ENCODE assay signal across 40 cellular contexts in the genomic region with DNA sequence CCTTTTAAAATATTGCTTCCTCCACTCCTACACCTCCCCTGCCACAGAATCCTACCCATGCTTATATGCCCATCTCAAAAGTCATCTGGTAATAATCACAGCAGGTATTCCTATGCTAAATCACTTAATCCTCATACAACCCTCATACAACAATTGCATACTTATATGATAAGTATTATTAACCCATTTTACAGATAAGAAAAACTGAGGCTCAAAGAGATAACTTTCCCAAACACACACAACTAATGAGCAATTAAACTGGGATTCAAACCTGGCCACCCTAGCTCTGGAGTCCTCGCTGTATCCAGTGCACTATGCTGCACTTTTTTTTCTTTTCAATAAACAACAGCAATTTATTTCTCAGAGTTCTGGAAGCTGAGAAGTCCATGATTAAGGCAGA.
"Had no signal": no experiment of that assay in that cellular context is flagged by ENCODE, and none has a peak within 500 bp of the region (broad histone marks: within the 10 kb centered on the region; RNA-seq: fewer than 3 reads in every experiment).

No MANE protein-coding gene starts in this region.

- H3K27ac ChIP-seq: adrenal gland, ascending aorta, body of pancreas, brain microvascular endothelial cell, breast epithelium, cardiac muscle cell had no signal

- H3K4me1 ChIP-seq: adrenal gland, ascending aorta, body of pancreas, breast epithelium had no signal

- H3K9me3 Mint-ChIP-seq: activated naive CD4-positive, alpha-beta T cell treated with anti-CD3 and anti-CD28 coated beads for 36 hours; activated naive CD4-positive, alpha-beta T cell treated with anti-CD3 and anti-CD28 coated beads, Interleukin-2, amount 10 ng/mL, durations not matched to agents 7 days and 5 days; activated naive CD4-positive, alpha-beta T cell treated with anti-CD3 and anti-CD28 coated beads, Interleukin-2, amount 50 U/mL, for 24 hours; activated naive CD4-positive, alpha-beta T cell treated with anti-CD3 and anti-CD28 coated beads, Interleukin-2, amount 50 U/mL, for 72 hours; activated naive CD8-positive, alpha-beta T cell treated with anti-CD3 and anti-CD28 coated beads for 36 hours; activated naive CD8-positive, alpha-beta T cell treated with anti-CD3 and anti-CD28 coated beads, Interleukin-2, amount 50 U/mL, for 24 hours; activated T-cell treated with anti-CD3 and anti-CD28 coated beads, Interleukin-2, amount 50 U/mL, for 24 hours; activated T-cell treated with anti-CD3 and anti-CD28 coated beads, Interleukin-2, amount 50 U/mL, for 4 hours; activated T-cell treated with anti-CD3 and anti-CD28 coated beads, Interleukin-2, amount 50 U/mL, for 72 hours; activated T-helper 17 cell treated with anti-CD3 and anti-CD28 coated beads, Interleukin-2, amount 50 U/mL, for 72 hours; activated T-helper 2 cell treated with anti-CD3 and anti-CD28 coated beads, Interferon-gamma antibody, Interleukin-2, Interleukin-4, amounts not matched to agents 10 μg/mL and 5 μg/mL and 100 μg/mL, durations not matched to agents 14 hours and 24 hours and 36 hours; central memory CD8-positive, alpha-beta T cell had no signal

- H3K4me3 Mint-ChIP-seq: activated naive CD4-positive, alpha-beta T cell treated with anti-CD3 and anti-CD28 coated beads for 36 hours; activated naive CD4-positive, alpha-beta T cell treated with anti-CD3 and anti-CD28 coated beads, Interleukin-2, amount 10 ng/mL, durations not matched to agents 7 days and 5 days; activated naive CD4-positive, alpha-beta T cell treated with anti-CD3 and anti-CD28 coated beads, Interleukin-2, amount 50 U/mL, for 24 hours; activated naive CD8-positive, alpha-beta T cell; activated naive CD8-positive, alpha-beta T cell treated with anti-CD3 and anti-CD28 coated beads for 36 hours; activated naive CD8-positive, alpha-beta T cell treated with anti-CD3 and anti-CD28 coated beads, Interleukin-2, amount 10 ng/mL, durations not matched to agents 7 days and 5 days; activated naive CD8-positive, alpha-beta T cell treated with anti-CD3 and anti-CD28 coated beads, Interleukin-2, amount 50 U/mL, for 24 hours; activated T-cell treated with anti-CD3 and anti-CD28 coated beads, Interleukin-2, amount 50 U/mL, for 24 hours; activated T-cell treated with anti-CD3 and anti-CD28 coated beads, Interleukin-2, amount 50 U/mL, for 4 hours; activated T-cell treated with anti-CD3 and anti-CD28 coated beads, Interleukin-2, amount 50 U/mL, for 72 hours; activated T-helper 1 cell treated with anti-CD3 and anti-CD28 coated beads, Interleukin-12 subunit alpha, Interleukin-12 subunit beta, Interleukin-2, Interleukin-4 antibody, amounts not matched to agents 30 ng/mL and 10 ng/mL and 1 ng/mL, durations not matched to agents 14 hours and 24 hours and 36 hours; activated T-helper 17 cell treated with anti-CD3 and anti-CD28 coated beads, Interleukin-2, amount 50 U/mL, for 72 hours; brain; central memory CD8-positive, alpha-beta T cell had no signal

- ATAC-seq: activated naive CD4-positive, alpha-beta T cell treated with anti-CD3 and anti-CD28 coated beads, Interleukin-2, amount 50 U/mL, for 72 hours; activated naive CD8-positive, alpha-beta T cell treated with anti-CD3 and anti-CD28 coated beads, Interleukin-2, amount 50 U/mL, for 24 hours; activated T-cell treated with anti-CD3 and anti-CD28 coated beads, Interleukin-2, amount 50 U/mL, for 4 hours; activated T-cell treated with anti-CD3 and anti-CD28 coated beads, Interleukin-2, amount 50 U/mL, for 72 hours; activated T-helper 17 cell treated with anti-CD3 and anti-CD28 coated beads, Interleukin-2, amount 50 U/mL, for 72 hours; body of pancreas had no signal

- H3K9me3 ChIP-seq: adrenal gland, ascending aorta, body of pancreas, breast epithelium had no signal

- H3K27ac Mint-ChIP-seq: activated naive CD4-positive, alpha-beta T cell treated with anti-CD3 and anti-CD28 coated beads for 36 hours; activated naive CD4-positive, alpha-beta T cell treated with anti-CD3 and anti-CD28 coated beads, Interleukin-2, amount 10 ng/mL, durations not matched to agents 7 days and 5 days; activated naive CD4-positive, alpha-beta T cell treated with anti-CD3 and anti-CD28 coated beads, Interleukin-2, amount 50 U/mL, for 24 hours; activated naive CD4-positive, alpha-beta T cell treated with anti-CD3 and anti-CD28 coated beads, Interleukin-2, amount 50 U/mL, for 72 hours; activated naive CD8-positive, alpha-beta T cell; activated naive CD8-positive, alpha-beta T cell treated with anti-CD3 and anti-CD28 coated beads for 36 hours; activated naive CD8-positive, alpha-beta T cell treated with anti-CD3 and anti-CD28 coated beads, Interleukin-2, amount 10 ng/mL, durations not matched to agents 7 days and 5 days; activated naive CD8-positive, alpha-beta T cell treated with anti-CD3 and anti-CD28 coated beads, Interleukin-2, amount 50 U/mL, for 24 hours; activated T-cell treated with anti-CD3 and anti-CD28 coated beads, Interleukin-2, amount 50 U/mL, for 24 hours; activated T-cell treated with anti-CD3 and anti-CD28 coated beads, Interleukin-2, amount 50 U/mL, for 72 hours; activated T-helper 1 cell treated with anti-CD3 and anti-CD28 coated beads, Interleukin-12 subunit alpha, Interleukin-12 subunit beta, Interleukin-2, Interleukin-4 antibody, amounts not matched to agents 30 ng/mL and 10 ng/mL and 1 ng/mL, durations not matched to agents 14 hours and 24 hours and 36 hours; activated T-helper 17 cell treated with anti-CD3 and anti-CD28 coated beads, Interleukin-2, amount 50 U/mL, for 72 hours; activated T-helper 2 cell treated with anti-CD3 and anti-CD28 coated beads, Interferon-gamma antibody, Interleukin-2, Interleukin-4, amounts not matched to agents 10 μg/mL and 5 μg/mL and 100 μg/mL, durations not matched to agents 14 hours and 24 hours and 36 hours had no signal

- H3K36me3 Mint-ChIP-seq: activated naive CD4-positive, alpha-beta T cell treated with anti-CD3 and anti-CD28 coated beads, Interleukin-2, amount 10 ng/mL, durations not matched to agents 7 days and 5 days; activated naive CD4-positive, alpha-beta T cell treated with anti-CD3 and anti-CD28 coated beads, Interleukin-2, amount 50 U/mL, for 24 hours; activated naive CD4-positive, alpha-beta T cell treated with anti-CD3 and anti-CD28 coated beads, Interleukin-2, amount 50 U/mL, for 72 hours; activated naive CD8-positive, alpha-beta T cell; activated naive CD8-positive, alpha-beta T cell treated with anti-CD3 and anti-CD28 coated beads for 36 hours; activated naive CD8-positive, alpha-beta T cell treated with anti-CD3 and anti-CD28 coated beads, Interleukin-2, amount 10 ng/mL, durations not matched to agents 7 days and 5 days; brain had no signal

- H3K4me3 ChIP-seq: adrenal gland, ascending aorta, body of pancreas, breast epithelium, cardiac muscle cell had no signal

- H3K27me3 ChIP-seq: adrenal gland, ascending aorta, body of pancreas, brain microvascular endothelial cell, breast epithelium, cardiac muscle cell had no signal

- FAIRE-seq: astrocyte, bronchial epithelial cell had no signal

- H3K36me3 ChIP-seq: adrenal gland, ascending aorta, brain microvascular endothelial cell, breast epithelium, cardiac muscle cell had no signal

- H3K27me3 Mint-ChIP-seq: activated naive CD4-positive, alpha-beta T cell treated with anti-CD3 and anti-CD28 coated beads, Interleukin-2, amount 10 ng/mL, durations not matched to agents 7 days and 5 days; activated naive CD4-positive, alpha-beta T cell treated with anti-CD3 and anti-CD28 coated beads, Interleukin-2, amount 50 U/mL, for 24 hours; activated naive CD8-positive, alpha-beta T cell; activated naive CD8-positive, alpha-beta T cell treated with anti-CD3 and anti-CD28 coated beads for 36 hours; activated naive CD8-positive, alpha-beta T cell treated with anti-CD3 and anti-CD28 coated beads, Interleukin-2, amount 10 ng/mL, durations not matched to agents 7 days and 5 days; activated naive CD8-positive, alpha-beta T cell treated with anti-CD3 and anti-CD28 coated beads, Interleukin-2, amount 50 U/mL, for 24 hours; activated T-cell treated with anti-CD3 and anti-CD28 coated beads, Interleukin-2, amount 50 U/mL, for 24 hours; activated T-helper 17 cell treated with anti-CD3 and anti-CD28 coated beads, Interleukin-2, amount 50 U/mL, for 72 hours; brain; central memory CD8-positive, alpha-beta T cell had no signal

- DNase-seq: activated effector memory CD4-positive, alpha-beta T cell treated with anti-CD3 and anti-CD28 coated beads, Interleukin-2, amount 50 U/mL, for 16 hours; activated effector memory CD4-positive, alpha-beta T cell treated with Interleukin-2 at 50 U/mL for 16 hours; activated gamma-delta T cell; activated gamma-delta T cell treated with Interleukin-2 at 50 U/mL for 16 hours; activated naive CD4-positive, alpha-beta T cell; activated naive CD4-positive, alpha-beta T cell treated with anti-CD3 and anti-CD28 coated beads for 36 hours; activated naive CD4-positive, alpha-beta T cell treated with anti-CD3 and anti-CD28 coated beads, Interleukin-2, amount 10 ng/mL, durations not matched to agents 7 days and 5 days; activated naive CD4-positive, alpha-beta T cell treated with anti-CD3 and anti-CD28 coated beads, Interleukin-2, amount 50 U/mL, for 16 hours; activated naive CD4-positive, alpha-beta T cell treated with Interleukin-2 at 50 U/mL for 16 hours; activated naive CD8-positive, alpha-beta T cell treated with anti-CD3 and anti-CD28 coated beads for 36 hours; activated naive CD8-positive, alpha-beta T cell treated with anti-CD3 and anti-CD28 coated beads, Interleukin-2, amount 10 ng/mL, durations not matched to agents 7 days and 5 days; activated naive CD8-positive, alpha-beta T cell treated with anti-CD3 and anti-CD28 coated beads, Interleukin-2, amount 50 U/mL, for 24 hours; activated T-cell treated with anti-CD3 and anti-CD28 coated beads, Interleukin-2, amount 50 U/mL, for 1 hour; activated T-cell treated with anti-CD3 and anti-CD28 coated beads, Interleukin-2, amount 50 U/mL, for 24 hours; activated T-cell treated with anti-CD3 and anti-CD28 coated beads, Interleukin-2, amount 50 U/mL, for 4 hours; activated T-cell treated with anti-CD3 and anti-CD28 coated beads, Interleukin-2, amount 50 U/mL, for 48 hours; activated T-cell treated with anti-CD3 and anti-CD28 coated beads, Interleukin-2, amount 50 U/mL, for 72 hours; adrenal gland; amniotic stem cell; amygdala; anterior cingulate cortex; aorta; body of pancreas; brain microvascular endothelial cell; caudate nucleus; central memory CD4-positive, alpha-beta T cell; cerebellar nuclear complex had no signal

- H3K4me1 Mint-ChIP-seq: activated naive CD4-positive, alpha-beta T cell treated with anti-CD3 and anti-CD28 coated beads, Interleukin-2, amount 10 ng/mL, durations not matched to agents 7 days and 5 days; activated naive CD8-positive, alpha-beta T cell treated with anti-CD3 and anti-CD28 coated beads for 36 hours; activated naive CD8-positive, alpha-beta T cell treated with anti-CD3 and anti-CD28 coated beads, Interleukin-2, amount 50 U/mL, for 24 hours; brain; central memory CD8-positive, alpha-beta T cell had no signal
